12 cellular contexts compared by ENCODE assay signal in the genomic region with DNA sequence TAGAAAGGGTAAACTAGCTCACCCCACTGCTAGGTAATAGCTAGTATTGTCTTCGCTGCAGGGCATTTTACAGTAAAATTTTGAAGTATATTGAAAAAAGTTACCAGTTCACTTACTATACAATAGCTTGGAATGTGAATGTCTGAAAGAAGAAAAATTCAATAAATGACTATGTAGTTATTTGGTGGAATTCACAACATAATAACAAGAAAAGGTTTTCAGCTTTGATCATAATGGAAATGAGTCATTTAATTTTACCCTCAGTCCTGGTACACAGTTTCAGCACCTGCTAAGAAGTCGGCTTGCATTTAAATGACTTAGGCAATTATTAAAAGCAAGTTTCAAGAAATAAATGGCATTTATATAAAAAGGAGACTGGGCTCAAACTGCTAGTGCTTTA.
DNase-seq lines count a peak whose midpoint lies in the region; ATAC-seq and TF ChIP-seq lines count a peak whose summit lies in the region.
"Had no signal": no experiment of that assay in that cellular context is flagged by ENCODE, and none has a peak within 500 bp of the region (broad histone marks: within the 10 kb centered on the region; RNA-seq: fewer than 3 reads in every experiment).

No MANE protein-coding gene starts in this region.

- H3K4me1 Mint-ChIP-seq in progenitor cell of endocrine pancreas (ENCODE audit: low read depth) = peaks cover 5% of the 10 kb centered on the region
- H3K4me1 Mint-ChIP-seq: CD14-positive monocyte had no signal

- ATAC-seq in GM18873 (IDR thresholded peaks at IDR 0.05; ENCODE audit: low FRiP score, unreplicated experiment) (peak; percentile 94), GM21447 (IDR thresholded peaks at IDR 0.05; ENCODE audit: unreplicated experiment) (peak; percentile 76), HG03039 (IDR thresholded peaks at IDR 0.05; ENCODE audit: unreplicated experiment) (peak; percentile 83), HG03575 (IDR thresholded peaks at IDR 0.05; ENCODE audit: extremely low read depth, insufficient number of reproducible peaks, low FRiP score, unreplicated experiment) (peak; percentile 73), GM18519 (IDR thresholded peaks at IDR 0.05; ENCODE audit: low FRiP score, unreplicated experiment) (no peak), omental fat pad (ENCODE audit: low FRiP score) (no peak)

- no peak overlapping the region for H3K4me3 Mint-ChIP-seq in progenitor cell of endocrine pancreas (ENCODE audit: low read depth)
- H3K4me3 Mint-ChIP-seq: activated naive CD4-positive, alpha-beta T cell treated with anti-CD3 and anti-CD28 coated beads, Interleukin-2, amount 10 ng/mL, durations not matched to agents 7 days and 5 days; CD14-positive monocyte; IgD-negative memory B cell had no signal

- no peak for DNase-seq in progenitor cell of endocrine pancreas (ENCODE audit: low spot score, unreplicated experiment)
- no peak for DNase-seq in left ventricle myocardium inferior
- DNase-seq in omental fat pad (ENCODE audit: low spot score) = no peak
- DNase-seq: activated CD4-positive, alpha-beta T cell treated with anti-CD3 and anti-CD28 coated beads, Interleukin-2, amount 50 U/mL, for 1 hour; activated naive CD4-positive, alpha-beta T cell treated with anti-CD3 and anti-CD28 coated beads, Interleukin-2, amount 10 ng/mL, durations not matched to agents 7 days and 5 days had no signal

- H3K27ac ChIP-seq in left ventricle myocardium inferior (replicated peaks) = no peak overlapping the region

- no peaks in the 10 kb centered on the region for H3K4me1 ChIP-seq in left ventricle myocardium inferior

- H3K9me3 ChIP-seq in left ventricle myocardium inferior (replicated peaks) = peaks cover 1% of the 10 kb centered on the region

- peaks cover 5% of the 10 kb centered on the region for H3K36me3 Mint-ChIP-seq in progenitor cell of endocrine pancreas (ENCODE audit: insufficient read depth)
- H3K36me3 Mint-ChIP-seq: CD14-positive monocyte had no signal

- no peak overlapping the region for H3K4me3 ChIP-seq in left ventricle myocardium inferior

- H3K27ac Mint-ChIP-seq in progenitor cell of endocrine pancreas = no peak overlapping the region
- H3K27ac Mint-ChIP-seq: activated naive CD4-positive, alpha-beta T cell treated with anti-CD3 and anti-CD28 coated beads, Interleukin-2, amount 10 ng/mL, durations not matched to agents 7 days and 5 days; CD14-positive monocyte; IgD-negative memory B cell had no signal

- H3K9me3 Mint-ChIP-seq in progenitor cell of endocrine pancreas (ENCODE audit: low read depth) = peaks cover 6% of the 10 kb centered on the region
- H3K9me3 Mint-ChIP-seq: activated naive CD4-positive, alpha-beta T cell treated with anti-CD3 and anti-CD28 coated beads, Interleukin-2, amount 10 ng/mL, durations not matched to agents 7 days and 5 days had no signal

- TF ChIP-seq CTCF in progenitor cell of endocrine pancreas (IDR thresholded peaks at IDR 0.05; ENCODE audit: unreplicated experiment) = no peak
- TF ChIP-seq CTCF in left ventricle myocardium inferior (IDR thresholded peaks at IDR 0.05; ENCODE audit: borderline replicate concordance) = no peak
- TF ChIP-seq CTCF in omental fat pad (IDR thresholded peaks at IDR 0.05) = no peak

- intact Hi-C loops in left ventricle myocardium inferior (cut with micrococcal nuclease) = no loop called here

- H3K36me3 ChIP-seq in left ventricle myocardium inferior = no peaks in the 10 kb centered on the region

- no peaks in the 10 kb centered on the region for H3K27me3 Mint-ChIP-seq in progenitor cell of endocrine pancreas
- H3K27me3 Mint-ChIP-seq: activated naive CD4-positive, alpha-beta T cell treated with anti-CD3 and anti-CD28 coated beads, Interleukin-2, amount 10 ng/mL, durations not matched to agents 7 days and 5 days; IgD-negative memory B cell had no signal

- no peaks in the 10 kb centered on the region for H3K27me3 ChIP-seq in left ventricle myocardium inferior (ENCODE audit: low read depth)

Comparison
In these comparisons a context has a peak if more than half of its experiments do, and no peak if none do; other contexts are left out.
1. ATAC-seq: peak in GM18873 (single experiment), GM21447 (single experiment), HG03039 (single experiment) and HG03575 (single experiment); none in GM18519 (single experiment) and omental fat pad (single experiment).